8 cellular contexts compared by ENCODE assay signal in the genomic region with DNA sequence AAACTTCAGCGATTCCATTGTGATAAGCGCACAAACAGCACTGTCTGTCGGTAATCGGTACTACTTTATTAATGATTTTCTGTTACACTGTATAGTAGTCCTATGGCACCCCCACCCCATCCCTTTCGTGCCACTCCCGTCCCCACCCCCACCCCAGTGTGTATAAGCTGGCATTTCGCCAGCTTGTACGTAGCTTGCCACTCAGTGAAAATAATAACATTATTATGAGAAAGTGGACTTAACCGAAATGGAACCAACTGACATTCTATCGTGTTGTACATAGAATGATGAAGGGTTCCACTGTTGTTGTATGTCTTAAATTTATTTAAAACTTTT. TPM values are rescaled to one million over a fixed set of nuclear protein-coding genes. Genes with fewer than 3 reads are reported as not detected.
DNase-seq lines count a peak whose midpoint lies in the region; ATAC-seq and TF ChIP-seq lines count a peak whose summit lies in the region.

No MANE protein-coding gene starts in this region.

- H3K4me3 Mint-ChIP-seq in Calu3 (ENCODE audit: low read depth, unreplicated experiment), result peak overlapping the region; percentile 97
- peak overlapping the region; percentile 94 for H3K4me3 Mint-ChIP-seq in activated CD8-positive, alpha-beta T cell treated with anti-CD3 and anti-CD28 coated beads, Interleukin-2, amount 10 ng/mL, durations not matched to agents 7 days and 5 days
- peak overlapping the region; percentile 91 for H3K4me3 Mint-ChIP-seq in stimulated activated memory B cell treated with anti-CD40 and anti-IgM and Interleukin-4, amounts not matched to agents 10 μg/mL and 1 μg/mL and 100 μg/mL, for 72 hours

- DNase-seq in Calu3 (no peak), right cardiac atrium (peak in 1 of 3 donors; percentile 47), glomerular visceral epithelial cell (ENCODE audit: extremely low spot score) (no peak), foreskin melanocyte (no peak)
- DNase-seq in activated CD8-positive, alpha-beta T cell treated with anti-CD3 and anti-CD28 coated beads, Interleukin-2, amount 10 ng/mL, durations not matched to agents 7 days and 5 days, result no peak
- DNase-seq in stimulated activated CD4-positive, alpha-beta T cell treated with anti-CD3 and anti-CD28 coated beads, Interleukin-4, amount 100 ng/mL, for 4 hours, result no peak

- no peaks in the 10 kb centered on the region for H3K27me3 ChIP-seq in right cardiac atrium (ENCODE audit: control insufficient read depth, insufficient read depth)

- BruUV-seq in Calu3 (replicated peaks; lab: Mats Ljungman, UMichigan), result no TSS peak

- TF ChIP-seq CTCF in Calu3 (IDR thresholded peaks at IDR 0.05; ENCODE audit: unreplicated experiment), result no peak

- H3K9me3 ChIP-seq in right cardiac atrium (ENCODE audit: control insufficient read depth, low read length), result no peaks in the 10 kb centered on the region

- no peaks in the 10 kb centered on the region for H3K4me1 ChIP-seq in right cardiac atrium (ENCODE audit: control insufficient read depth, insufficient read depth, low read length)

- H3K4me1 Mint-ChIP-seq in Calu3 (ENCODE audit: low read depth, unreplicated experiment), result peaks cover 9% of the 10 kb centered on the region
- peaks cover 31% of the 10 kb centered on the region for H3K4me1 Mint-ChIP-seq in activated CD8-positive, alpha-beta T cell treated with anti-CD3 and anti-CD28 coated beads, Interleukin-2, amount 10 ng/mL, durations not matched to agents 7 days and 5 days (ENCODE audit: low read depth)
- H3K4me1 Mint-ChIP-seq in stimulated activated memory B cell treated with anti-CD40 and anti-IgM and Interleukin-4, amounts not matched to agents 10 μg/mL and 1 μg/mL and 100 μg/mL, for 72 hours, result peaks cover 22% of the 10 kb centered on the region

- POLR2A ChIA-PET in activated CD8-positive, alpha-beta T cell treated with anti-CD3 and anti-CD28 coated beads, Interleukin-2, amount 10 ng/mL, durations not matched to agents 7 days and 5 days (lab: Charles Lee), result interaction anchor here (1.1 to 4.4 kb wide), 2 partner anchors 10 to 74 kb away, joined by 3 to 26 read pairs; no protein-coding TSS in a partner anchor

- CTCF ChIA-PET in Calu3 (lab: Charles Lee), result interaction anchor here (0.6 to 1.4 kb wide), 4 partner anchors 72 to 1202 kb away, joined by 3 to 7 read pairs (median 5); no protein-coding TSS in a partner anchor
- CTCF ChIA-PET in activated CD8-positive, alpha-beta T cell treated with anti-CD3 and anti-CD28 coated beads, Interleukin-2, amount 10 ng/mL, durations not matched to agents 7 days and 5 days (lab: Charles Lee), result interaction anchor here (1.2 to 1.8 kb wide), 2 partner anchors 11 to 343 kb away, joined by 3 to 12 read pairs; no protein-coding TSS in a partner anchor

- no peaks in the 10 kb centered on the region for H3K9me3 Mint-ChIP-seq in Calu3 (ENCODE audit: low read depth, unreplicated experiment)
- no peaks in the 10 kb centered on the region for H3K9me3 Mint-ChIP-seq in activated CD8-positive, alpha-beta T cell treated with anti-CD3 and anti-CD28 coated beads, Interleukin-2, amount 10 ng/mL, durations not matched to agents 7 days and 5 days (ENCODE audit: insufficient read depth)
- H3K9me3 Mint-ChIP-seq in stimulated activated memory B cell treated with anti-CD40 and anti-IgM and Interleukin-4, amounts not matched to agents 10 μg/mL and 1 μg/mL and 100 μg/mL, for 72 hours, result no peaks in the 10 kb centered on the region

- WGBS in right cardiac atrium, result 5% methylated on average over 10 of the region's 10 CpGs

- H3K27me3 Mint-ChIP-seq in Calu3 (ENCODE audit: unreplicated experiment), result no peaks in the 10 kb centered on the region
- no peaks in the 10 kb centered on the region for H3K27me3 Mint-ChIP-seq in activated CD8-positive, alpha-beta T cell treated with anti-CD3 and anti-CD28 coated beads, Interleukin-2, amount 10 ng/mL, durations not matched to agents 7 days and 5 days (ENCODE audit: low read depth)
- H3K27me3 Mint-ChIP-seq in stimulated activated memory B cell treated with anti-CD40 and anti-IgM and Interleukin-4, amounts not matched to agents 10 μg/mL and 1 μg/mL and 100 μg/mL, for 72 hours, result peaks cover 8% of the 10 kb centered on the region

- intact Hi-C loops in Calu3 (cut with micrococcal nuclease; ENCODE audit: unreplicated experiment), result loop anchor here (2.0 to 5.0 kb wide), 3 partner anchors 76 to 211 kb away; no protein-coding TSS in a partner anchor
- intact Hi-C loops in right cardiac atrium (cut with DNase I), result loop anchor here in 3 of 4 donors (10.0 kb wide), 3 partner anchors 59 to 339 kb away; no protein-coding TSS in a partner anchor

- peak overlapping the region; percentile 61 for H3K27ac ChIP-seq in right cardiac atrium (ENCODE audit: low read length)

- H3K4me3 ChIP-seq in right cardiac atrium (ENCODE audit: low read length), result peak overlapping the region; percentile 51

- ATAC-seq in HG02884 (IDR thresholded peaks at IDR 0.05; ENCODE audit: unreplicated experiment) (peak; percentile 1), right cardiac atrium (no peak)
- ATAC-seq in activated CD8-positive, alpha-beta T cell treated with anti-CD3 and anti-CD28 coated beads, Interleukin-2, amount 10 ng/mL, durations not matched to agents 7 days and 5 days, result no peak
- ATAC-seq in stimulated activated memory B cell treated with anti-CD40 and anti-IgM and Interleukin-4, amounts not matched to agents 10 μg/mL and 1 μg/mL and 100 μg/mL, for 72 hours, result peak; percentile 2

- H3K36me3 Mint-ChIP-seq in Calu3 (ENCODE audit: insufficient read depth, unreplicated experiment), result peaks cover 62% of the 10 kb centered on the region
- peaks cover 44% of the 10 kb centered on the region for H3K36me3 Mint-ChIP-seq in activated CD8-positive, alpha-beta T cell treated with anti-CD3 and anti-CD28 coated beads, Interleukin-2, amount 10 ng/mL, durations not matched to agents 7 days and 5 days (ENCODE audit: low read depth)
- H3K36me3 Mint-ChIP-seq in stimulated activated memory B cell treated with anti-CD40 and anti-IgM and Interleukin-4, amounts not matched to agents 10 μg/mL and 1 μg/mL and 100 μg/mL, for 72 hours, result peaks cover 5% of the 10 kb centered on the region

- H3K27ac Mint-ChIP-seq in Calu3 (ENCODE audit: unreplicated experiment), result peak overlapping the region; percentile 99
- peak overlapping the region; percentile 97 for H3K27ac Mint-ChIP-seq in activated CD8-positive, alpha-beta T cell treated with anti-CD3 and anti-CD28 coated beads, Interleukin-2, amount 10 ng/mL, durations not matched to agents 7 days and 5 days
- peak overlapping the region; percentile 91 for H3K27ac Mint-ChIP-seq in stimulated activated memory B cell treated with anti-CD40 and anti-IgM and Interleukin-4, amounts not matched to agents 10 μg/mL and 1 μg/mL and 100 μg/mL, for 72 hours

RNA-seq across cellular contexts. Expression of a gene that starts 4.8 kb away (rescaled TPM):
- total RNA-seq in Calu3 (2022) (46.7 and 53.5 TPM in 2 replicates), right cardiac atrium (10 to 100 TPM; 22.7 to 28.5 (median 26.8) TPM)
- total RNA-seq in activated CD8-positive, alpha-beta T cell treated with anti-CD3 and anti-CD28 coated beads, Interleukin-2, amount 10 ng/mL, durations not matched to agents 7 days and 5 days, result 10 to 100 TPM; 63.5 to 67.5 TPM
- polyA plus RNA-seq in right cardiac atrium, result 28.3 TPM

Comparison
In these comparisons a context has a peak if more than half of its experiments do, and no peak if none do; other contexts are left out.
1. ATAC-seq: peak in HG02884 (single experiment) and stimulated activated memory B cell treated with anti-CD40 and anti-IgM and Interleukin-4, amounts not matched to agents 10 μg/mL and 1 μg/mL and 100 μg/mL, for 72 hours (single experiment); none in activated CD8-positive, alpha-beta T cell treated with anti-CD3 and anti-CD28 coated beads, Interleukin-2, amount 10 ng/mL, durations not matched to agents 7 days and 5 days (single experiment) and right cardiac atrium (0 of 2).
2. Peak in every context shown above with its lines, with median percentiles within 50 percentile points of each other: H3K27ac Mint-ChIP-seq and H3K4me3 Mint-ChIP-seq.